ENCODE assay signal across 13 cellular contexts in genomic region chr5:116778015-116778414, GRCh38.
A peak's percentile ranks its signal among the peaks of the same experiment; 100 is the strongest.
DNase-seq lines count a peak whose midpoint lies in the region; ATAC-seq, FAIRE-seq and TF ChIP-seq lines count a peak whose summit lies in the region.
"Had no signal": no experiment of that assay in that cellular context is flagged by ENCODE, and none has a peak within 500 bp of the region (broad histone marks: within the 10 kb centered on the region; RNA-seq: fewer than 3 reads in every experiment).

No MANE protein-coding gene starts in this region.

- no peaks in the 10 kb centered on the region for H3K27me3 Mint-ChIP-seq in glutamatergic neuron (ENCODE audit: unreplicated experiment)
- H3K27me3 Mint-ChIP-seq in T-helper 2 cell treated with Interferon-gamma antibody and Interleukin-4, amounts not matched to agents 5 μg/mL and 100 μg/mL, for 36 hours (ENCODE audit: low read depth): no peaks in the 10 kb centered on the region
- H3K27me3 Mint-ChIP-seq: CD4-positive, alpha-beta memory T cell had no signal

- H3K4me3 Mint-ChIP-seq in glutamatergic neuron (ENCODE audit: unreplicated experiment): peak overlapping the region; percentile 34
- no peak overlapping the region for H3K4me3 Mint-ChIP-seq in T-helper 2 cell treated with Interferon-gamma antibody and Interleukin-4, amounts not matched to agents 5 μg/mL and 100 μg/mL, for 36 hours
- H3K4me3 Mint-ChIP-seq: activated naive CD4-positive, alpha-beta T cell treated with anti-CD3 and anti-CD28 coated beads, Interleukin-2, amount 10 ng/mL, durations not matched to agents 7 days and 5 days; CD4-positive, alpha-beta memory T cell had no signal

- ATAC-seq in GM19397 (IDR thresholded peaks at IDR 0.05; ENCODE audit: unreplicated experiment): peak; percentile 67
- no peak for ATAC-seq in activated CD4-positive, CD25-positive, alpha-beta regulatory T cell treated with anti-CD3 and anti-CD28 coated beads, Interleukin-2, amount 50 U/mL, for 24 hours
- ATAC-seq: GM12878, left colon had no signal

- FAIRE-seq in HTR-8/SVneo (lab: Jason Lieb, UNC) (no peak), D721Med (lab: Jason Lieb, UNC) (no peak)
- FAIRE-seq: GM12878 had no signal

- peaks cover 3% of the 10 kb centered on the region for H3K9me3 Mint-ChIP-seq in glutamatergic neuron (ENCODE audit: unreplicated experiment)
- no peaks in the 10 kb centered on the region for H3K9me3 Mint-ChIP-seq in T-helper 2 cell treated with Interferon-gamma antibody and Interleukin-4, amounts not matched to agents 5 μg/mL and 100 μg/mL, for 36 hours
- H3K9me3 Mint-ChIP-seq: activated naive CD4-positive, alpha-beta T cell treated with anti-CD3 and anti-CD28 coated beads, Interleukin-2, amount 10 ng/mL, durations not matched to agents 7 days and 5 days had no signal

- no peaks in the 10 kb centered on the region for H3K36me3 Mint-ChIP-seq in glutamatergic neuron (ENCODE audit: unreplicated experiment)
- no peaks in the 10 kb centered on the region for H3K36me3 Mint-ChIP-seq in T-helper 2 cell treated with Interferon-gamma antibody and Interleukin-4, amounts not matched to agents 5 μg/mL and 100 μg/mL, for 36 hours (ENCODE audit: low read depth)
- H3K36me3 Mint-ChIP-seq: activated naive CD4-positive, alpha-beta T cell treated with anti-CD3 and anti-CD28 coated beads, Interleukin-2, amount 10 ng/mL, durations not matched to agents 7 days and 5 days; CD4-positive, alpha-beta memory T cell had no signal

- no peak for TF ChIP-seq CTCF in glutamatergic neuron (IDR thresholded peaks at IDR 0.05; ENCODE audit: partially characterized antibody, unreplicated experiment)
- TF ChIP-seq CTCF in D721Med (IDR thresholded peaks at IDR 0.05; ENCODE audit: insufficient read depth, missing control alignments): no peak

- DNase-seq in HTR-8/SVneo (ENCODE audit: insufficient read length, low spot score): peak; percentile 10
- peak; percentile 28 for DNase-seq in glutamatergic neuron
- peak; percentile 48 for DNase-seq in renal cortical epithelial cell (ENCODE audit: low read depth)
- DNase-seq in T-helper 2 cell treated with Interferon-gamma antibody and Interleukin-4, amounts not matched to agents 5 μg/mL and 100 μg/mL, for 36 hours (ENCODE audit: low spot score): no peak
- DNase-seq in D721Med (ENCODE audit: insufficient read length, low spot score): no peak
- no peak for DNase-seq in DMS153 treated with DMSO at 0.1 percent for 48 hours (lab: John Stamatoyannopoulos, UW; ENCODE audit: unreplicated experiment)
- DNase-seq: activated naive CD4-positive, alpha-beta T cell treated with anti-CD3 and anti-CD28 coated beads, Interleukin-2, amount 10 ng/mL, durations not matched to agents 7 days and 5 days; CD4-positive, alpha-beta memory T cell; left colon; sigmoid colon had no signal

- peak overlapping the region; percentile 52 for H3K27ac Mint-ChIP-seq in glutamatergic neuron (ENCODE audit: unreplicated experiment)
- H3K27ac Mint-ChIP-seq in T-helper 2 cell treated with Interferon-gamma antibody and Interleukin-4, amounts not matched to agents 5 μg/mL and 100 μg/mL, for 36 hours: no peak overlapping the region
- H3K27ac Mint-ChIP-seq: activated naive CD4-positive, alpha-beta T cell treated with anti-CD3 and anti-CD28 coated beads, Interleukin-2, amount 10 ng/mL, durations not matched to agents 7 days and 5 days; CD4-positive, alpha-beta memory T cell had no signal

- peaks cover 15% of the 10 kb centered on the region for H3K4me1 Mint-ChIP-seq in glutamatergic neuron (ENCODE audit: low read depth, unreplicated experiment)
- no peaks in the 10 kb centered on the region for H3K4me1 Mint-ChIP-seq in T-helper 2 cell treated with Interferon-gamma antibody and Interleukin-4, amounts not matched to agents 5 μg/mL and 100 μg/mL, for 36 hours (ENCODE audit: low read depth)
- H3K4me1 Mint-ChIP-seq: activated naive CD4-positive, alpha-beta T cell treated with anti-CD3 and anti-CD28 coated beads, Interleukin-2, amount 10 ng/mL, durations not matched to agents 7 days and 5 days had no signal

Comparison
In these comparisons a context has a peak if more than half of its experiments do, and no peak if none do; other contexts are left out.
1. DNase-seq: peak in HTR-8/SVneo (single experiment), glutamatergic neuron (single experiment) and renal cortical epithelial cell (single experiment); none in T-helper 2 cell treated with Interferon-gamma antibody and Interleukin-4, amounts not matched to agents 5 μg/mL and 100 μg/mL, for 36 hours (single experiment), D721Med (single experiment) and DMS153 treated with DMSO at 0.1 percent for 48 hours (single experiment).